In the genomic region with DNA sequence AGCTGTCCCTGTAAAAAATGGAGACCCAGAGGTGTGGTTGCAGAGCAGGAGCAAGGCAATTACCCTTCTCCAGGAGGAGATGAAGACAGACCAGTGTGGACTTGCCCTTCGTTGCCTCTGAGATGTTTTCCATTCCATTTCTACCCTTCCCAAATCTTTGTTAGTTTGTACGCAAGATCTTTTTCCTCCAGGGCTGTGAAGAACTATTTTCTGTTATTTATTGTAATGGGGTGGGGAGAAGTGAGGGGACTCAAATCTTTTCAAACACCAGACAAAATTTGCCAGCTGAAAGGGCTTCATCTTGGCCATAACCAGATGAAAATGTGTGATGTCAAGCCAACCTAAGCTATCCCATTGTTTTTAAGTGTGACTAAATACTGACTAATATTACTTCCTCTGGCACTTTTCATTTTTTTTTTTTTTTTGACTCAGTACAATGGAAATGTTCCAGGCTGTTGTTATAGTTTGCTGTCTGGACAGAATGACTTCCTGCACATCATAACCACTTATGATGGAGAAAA, we compare ENCODE assay signal across 10 cellular contexts.
DNase-seq lines count a peak whose midpoint lies in the region; ATAC-seq and TF ChIP-seq lines count a peak whose summit lies in the region.
"Had no signal": no experiment of that assay in that cellular context is flagged by ENCODE, and none has a peak within 500 bp of the region (broad histone marks: within the 10 kb centered on the region; RNA-seq: fewer than 3 reads in every experiment).

No MANE protein-coding gene starts in this region.

- H3K4me1 ChIP-seq in GM23248 (ENCODE audit: insufficient read depth) = peaks cover 28% of the 10 kb centered on the region
- no peaks in the 10 kb centered on the region for H3K4me1 ChIP-seq in CD8-positive, alpha-beta memory T cell (ENCODE audit: insufficient read depth, low read length)

- H3K4me1 Mint-ChIP-seq in activated T-helper 17 cell treated with anti-CD3 and anti-CD28 coated beads, Interleukin-2, amount 50 U/mL, for 72 hours = no peaks in the 10 kb centered on the region
- peaks cover 9% of the 10 kb centered on the region for H3K4me1 Mint-ChIP-seq in Calu3 (ENCODE audit: low read depth, unreplicated experiment)
- no peaks in the 10 kb centered on the region for H3K4me1 Mint-ChIP-seq in CD8-positive, alpha-beta memory T cell
- H3K4me1 Mint-ChIP-seq: IgD-negative memory B cell had no signal

- no peaks in the 10 kb centered on the region for H3K9me3 ChIP-seq in GM23248 (ENCODE audit: low read depth)
- no peaks in the 10 kb centered on the region for H3K9me3 ChIP-seq in CD8-positive, alpha-beta memory T cell (ENCODE audit: low read length)

- 9 to 13% methylated on average over 2 of the region's 2 CpGs for WGBS in GM23248 (ENCODE audit: low coverage in 1 of 2, low lambda C conversion rate in 2 of 2, missing lambda C conversion rate in 2 of 2), 2 experiments

- H3K4me2 ChIP-seq in GM23248 (ENCODE audit: unreplicated experiment) = peak overlapping the region; percentile 63

- H3K27me3 ChIP-seq in GM23248 (replicated peaks; ENCODE audit: insufficient read depth) = no peaks in the 10 kb centered on the region
- H3K27me3 ChIP-seq in CD8-positive, alpha-beta memory T cell (ENCODE audit: insufficient read depth, low read length, poor library complexity, severe bottlenecking) = no peaks in the 10 kb centered on the region

- H3K9me3 Mint-ChIP-seq in activated T-helper 17 cell treated with anti-CD3 and anti-CD28 coated beads, Interleukin-2, amount 50 U/mL, for 72 hours = no peaks in the 10 kb centered on the region
- no peaks in the 10 kb centered on the region for H3K9me3 Mint-ChIP-seq in Calu3 (ENCODE audit: low read depth, unreplicated experiment)
- H3K9me3 Mint-ChIP-seq in CD8-positive, alpha-beta memory T cell = no peaks in the 10 kb centered on the region
- H3K9me3 Mint-ChIP-seq: IgD-negative memory B cell had no signal

- no TSS peak for BruUV-seq in Calu3 (replicated peaks; lab: Mats Ljungman, UMichigan)

- POLR2A ChIA-PET in CD8-positive, alpha-beta memory T cell (lab: Charles Lee) = interaction anchor here (0.7 kb wide), 1 partner anchor 8 kb away, joined by 5 read pairs; no protein-coding TSS in a partner anchor

- no peaks in the 10 kb centered on the region for H3K36me3 ChIP-seq in GM23248 (ENCODE audit: low read depth)
- no peaks in the 10 kb centered on the region for H3K36me3 ChIP-seq in CD8-positive, alpha-beta memory T cell (ENCODE audit: insufficient read depth, low read length)

- no peak overlapping the region; the same call in 1 of the 2 replicates for H2AFZ ChIP-seq in GM23248

- H3K4me3 ChIP-seq in GM23248 = peak overlapping the region; percentile 46; the same call in 1 of the 2 replicates
- H3K4me3 ChIP-seq in skin epidermis = no peak overlapping the region
- H3K4me3 ChIP-seq in CD8-positive, alpha-beta memory T cell (ENCODE audit: low read length) = no peak overlapping the region

- TF ChIP-seq CTCF in Calu3 (IDR thresholded peaks at IDR 0.05; ENCODE audit: unreplicated experiment) = no peak

- peaks cover 30% of the 10 kb centered on the region for H3F3A ChIP-seq in GM23248 (ENCODE audit: insufficient read depth)

- peak; percentile 94 for DNase-seq in GM23248
- DNase-seq in glomerular endothelial cell (ENCODE audit: extremely low read depth, low read depth, low spot score) = peak; percentile 81
- no peak for DNase-seq in Calu3
- no peak for DNase-seq in CD8-positive, alpha-beta memory T cell
- no peak for DNase-seq in GDM1 (lab: John Stamatoyannopoulos, UW)
- DNase-seq: activated CD8-positive, alpha-beta T cell treated with anti-CD3 and anti-CD28 coated beads, Interleukin-2, amount 10 ng/mL, durations not matched to agents 7 days and 5 days had no signal

- H3K4me3 Mint-ChIP-seq in activated T-helper 17 cell treated with anti-CD3 and anti-CD28 coated beads, Interleukin-2, amount 50 U/mL, for 72 hours = no peak overlapping the region
- H3K4me3 Mint-ChIP-seq in Calu3 (ENCODE audit: low read depth, unreplicated experiment) = no peak overlapping the region
- no peak overlapping the region for H3K4me3 Mint-ChIP-seq in CD8-positive, alpha-beta memory T cell
- H3K4me3 Mint-ChIP-seq: activated CD8-positive, alpha-beta T cell treated with anti-CD3 and anti-CD28 coated beads, Interleukin-2, amount 10 ng/mL, durations not matched to agents 7 days and 5 days; IgD-negative memory B cell had no signal

- H3K9ac ChIP-seq in GM23248 = no peak overlapping the region; the same call in 1 of the 2 replicates

- H3K27me3 Mint-ChIP-seq in activated T-helper 17 cell treated with anti-CD3 and anti-CD28 coated beads, Interleukin-2, amount 50 U/mL, for 72 hours = no peaks in the 10 kb centered on the region
- no peaks in the 10 kb centered on the region for H3K27me3 Mint-ChIP-seq in Calu3 (ENCODE audit: unreplicated experiment)
- no peaks in the 10 kb centered on the region for H3K27me3 Mint-ChIP-seq in CD8-positive, alpha-beta memory T cell
- H3K27me3 Mint-ChIP-seq: IgD-negative memory B cell had no signal

- H3K79me2 ChIP-seq in GM23248 (ENCODE audit: insufficient read depth) = no peaks in the 10 kb centered on the region

- peak overlapping the region; percentile 81 for H3K27ac ChIP-seq in GM23248
- peak overlapping the region in 20 of 21 experiments; percentile 28 to 85 (median 68) for H3K27ac ChIP-seq in skin epidermis
- H3K27ac ChIP-seq in CD8-positive, alpha-beta memory T cell (ENCODE audit: low read depth, low read length) = no peak overlapping the region

- intact Hi-C loops in Calu3 (cut with micrococcal nuclease; ENCODE audit: unreplicated experiment) = no loop called here

- no peaks in the 10 kb centered on the region for H4K20me1 ChIP-seq in GM23248 (ENCODE audit: insufficient read depth)

- H3K36me3 Mint-ChIP-seq in activated T-helper 17 cell treated with anti-CD3 and anti-CD28 coated beads, Interleukin-2, amount 50 U/mL, for 72 hours (ENCODE audit: low read depth) = no peaks in the 10 kb centered on the region
- H3K36me3 Mint-ChIP-seq in Calu3 (ENCODE audit: insufficient read depth, unreplicated experiment) = no peaks in the 10 kb centered on the region
- peaks cover 0 to 9% (median 4%) of the 10 kb centered on the region in 3 donors for H3K36me3 Mint-ChIP-seq in CD8-positive, alpha-beta memory T cell

- H3K9me2 ChIP-seq in GM23248 (ENCODE audit: insufficient read depth) = no peaks in the 10 kb centered on the region

- in situ Hi-C loops in GM23248 (cut with MboI) = no loop called here

- H3K27ac Mint-ChIP-seq in activated T-helper 17 cell treated with anti-CD3 and anti-CD28 coated beads, Interleukin-2, amount 50 U/mL, for 72 hours = no peak overlapping the region
- H3K27ac Mint-ChIP-seq in Calu3 (ENCODE audit: unreplicated experiment) = no peak overlapping the region
- H3K27ac Mint-ChIP-seq in CD8-positive, alpha-beta memory T cell = no peak overlapping the region
- H3K27ac Mint-ChIP-seq: activated CD8-positive, alpha-beta T cell treated with anti-CD3 and anti-CD28 coated beads, Interleukin-2, amount 10 ng/mL, durations not matched to agents 7 days and 5 days; IgD-negative memory B cell had no signal

- CTCF ChIA-PET in Calu3 (lab: Charles Lee) = interaction anchor here (0.6 to 1.9 kb wide), 2 partner anchors 16 to 18 kb away, joined by 3 to 4 read pairs; no protein-coding TSS in a partner anchor
- CTCF ChIA-PET in CD8-positive, alpha-beta memory T cell (lab: Charles Lee) = no interaction called here

- ATAC-seq in activated T-helper 17 cell treated with anti-CD3 and anti-CD28 coated beads, Interleukin-2, amount 50 U/mL, for 72 hours (replicated peaks) = peak; percentile 35
- no peak for ATAC-seq in HG03159 (IDR thresholded peaks at IDR 0.05; ENCODE audit: unreplicated experiment)
- ATAC-seq: activated CD8-positive, alpha-beta T cell treated with anti-CD3 and anti-CD28 coated beads, Interleukin-2, amount 10 ng/mL, durations not matched to agents 7 days and 5 days had no signal

Comparison
In these comparisons a context has a peak if more than half of its experiments do, and no peak if none do; other contexts are left out.
1. DNase-seq: peak in GM23248 (single experiment) and glomerular endothelial cell (single experiment); none in Calu3 (single experiment), CD8-positive, alpha-beta memory T cell (0 of 5) and GDM1 (single experiment).